ENCODE assay signal across 8 cellular contexts in genomic region chr11:46363455-46363920, GRCh38. TPM values are rescaled to one million over a fixed set of nuclear protein-coding genes. Genes with fewer than 3 reads are reported as not detected.
DNase-seq lines count a peak whose midpoint lies in the region; ATAC-seq and TF ChIP-seq lines count a peak whose summit lies in the region.

No MANE protein-coding gene starts in this region.

- H3K9me3 ChIP-seq in endocrine pancreas (ENCODE audit: control insufficient read depth, low read length) (no peaks in the 10 kb centered on the region), thyroid gland (no peaks in the 10 kb centered on the region)

- H3K4me1 ChIP-seq in endocrine pancreas (ENCODE audit: control insufficient read depth, insufficient read depth, low read length) (no peaks in the 10 kb centered on the region), thyroid gland (peaks cover 18 to 29% of the 10 kb centered on the region in 2 donors)

- peak; percentile 82 for DNase-seq in AG08395 (ENCODE audit: low spot score)
- DNase-seq in NCI-H146 (lab: John Stamatoyannopoulos, UW) = peak; percentile 79
- DNase-seq in middle frontal gyrus (ENCODE audit: extremely low spot score, low spot score) = peak; percentile 50
- no peak for DNase-seq in GM13976 (ENCODE audit: low spot score)
- DNase-seq in thyroid gland = no peak
- no peak for DNase-seq in SKM-1 (lab: John Stamatoyannopoulos, UW; ENCODE audit: unreplicated experiment)

- in situ Hi-C loops in GM13976 (cut with MboI; ENCODE audit: low sequenced_read_pairs, unreplicated experiment) = no loop called here

- ATAC-seq in HG02610 (IDR thresholded peaks at IDR 0.05; ENCODE audit: unreplicated experiment) = no peak

- peak overlapping the region; percentile 91 for H3K9ac ChIP-seq in endocrine pancreas (ENCODE audit: control insufficient read depth, insufficient read depth, low read length)

- no peak overlapping the region for H3K27ac ChIP-seq in thyroid gland

- no peak for TF ChIP-seq CTCF in GM13976 (IDR thresholded peaks at IDR 0.05; ENCODE audit: borderline replicate concordance, control extremely low read depth, extremely low read depth, insufficient read depth, missing control alignments)
- TF ChIP-seq CTCF in thyroid gland (IDR thresholded peaks at IDR 0.05) = no peak

- 50 to 70% methylated on average over 8 of the region's 20 CpGs for WGBS in thyroid gland, 2 donors

- intact Hi-C loops in thyroid gland (cut with DNase I) = no loop called here

- TF ChIP-seq POLR2A in thyroid gland (IDR thresholded peaks at IDR 0.05) = no peak

- H3K27me3 ChIP-seq in endocrine pancreas (ENCODE audit: control insufficient read depth, insufficient read depth, low read length) (no peaks in the 10 kb centered on the region), thyroid gland (no peaks in the 10 kb centered on the region)

- H3K4me3 ChIP-seq in endocrine pancreas (ENCODE audit: control insufficient read depth, insufficient read depth, low read length) (no peak overlapping the region), thyroid gland (replicated peaks in 1 of 3) (no peak overlapping the region)

- H3K36me3 ChIP-seq in endocrine pancreas (ENCODE audit: control insufficient read depth, insufficient read depth, low read length) (no peaks in the 10 kb centered on the region), thyroid gland (peaks cover 0 to 7% of the 10 kb centered on the region in 2 donors)

RNA-seq across cellular contexts. Expression of gene DGKZ, which starts 16.2 kb away (rescaled TPM):
- total RNA-seq in thyroid gland = 10 to 100 TPM; 29.7 to 53.5 (median 41.8) TPM

RNA-seq across cellular contexts. Expression of gene MDK, which starts 18.0 kb away (rescaled TPM):
- total RNA-seq in thyroid gland = 10 to 100 TPM in 3 of 4 donors, 1 to 10 TPM in 1; 3.3 to 24.3 (median 16.7) TPM

RNA-seq across cellular contexts. Expression of gene CHRM4, which starts 28.1 kb away (rescaled TPM):
- total RNA-seq in thyroid gland = under 1 TPM in 1 of 4 donors, not detected in 3; 0.22 TPM

Comparison
In these comparisons a context has a peak if more than half of its experiments do, and no peak if none do; other contexts are left out.
1. DNase-seq: peak in AG08395 (single experiment), NCI-H146 (single experiment) and middle frontal gyrus (single experiment); none in GM13976 (single experiment), thyroid gland (0 of 2) and SKM-1 (single experiment).